ENCODE assay signal across 16 cellular contexts in genomic region chr3:186311431-186311830, GRCh38.
DNase-seq lines count a peak whose midpoint lies in the region; ATAC-seq lines count a peak whose summit lies in the region.
"Had no signal": no experiment of that assay in that cellular context is flagged by ENCODE, and none has a peak within 500 bp of the region (broad histone marks: within the 10 kb centered on the region; RNA-seq: fewer than 3 reads in every experiment).

No MANE protein-coding gene starts in this region.

- no peak for ATAC-seq in HG02870 (IDR thresholded peaks at IDR 0.05; ENCODE audit: unreplicated experiment)
- ATAC-seq: A549; CD8-positive, alpha-beta T cell had no signal

- DNase-seq in Ammon's horn (ENCODE audit: low spot score) (peak; percentile 57), globus pallidus (ENCODE audit: low spot score) (peak; percentile 54), midbrain (lab: John Stamatoyannopoulos, UW) (peak; percentile 42), superior temporal gyrus (ENCODE audit: extremely low spot score) (peak; percentile 27), activated T-cell treated with anti-CD3 and anti-CD28 coated beads for 4 hours (no peak)
- no peak for DNase-seq in activated effector memory CD4-positive, alpha-beta T cell treated with Interleukin-2 at 50 U/mL for 16 hours
- DNase-seq: 8988T; Caco-2; CD4-positive, CD25-positive, alpha-beta regulatory T cell; CD8-positive, alpha-beta T cell; DMS153; DND-41; GOT3; HFFc6 had no signal

Comparison
In these comparisons a context has a peak if more than half of its experiments do, and no peak if none do; other contexts are left out.
1. DNase-seq: peak in Ammon's horn (single experiment), globus pallidus (single experiment), midbrain (single experiment) and superior temporal gyrus (single experiment); none in activated T-cell treated with anti-CD3 and anti-CD28 coated beads for 4 hours (single experiment) and activated effector memory CD4-positive, alpha-beta T cell treated with Interleukin-2 at 50 U/mL for 16 hours (single experiment).